In the genomic region with DNA sequence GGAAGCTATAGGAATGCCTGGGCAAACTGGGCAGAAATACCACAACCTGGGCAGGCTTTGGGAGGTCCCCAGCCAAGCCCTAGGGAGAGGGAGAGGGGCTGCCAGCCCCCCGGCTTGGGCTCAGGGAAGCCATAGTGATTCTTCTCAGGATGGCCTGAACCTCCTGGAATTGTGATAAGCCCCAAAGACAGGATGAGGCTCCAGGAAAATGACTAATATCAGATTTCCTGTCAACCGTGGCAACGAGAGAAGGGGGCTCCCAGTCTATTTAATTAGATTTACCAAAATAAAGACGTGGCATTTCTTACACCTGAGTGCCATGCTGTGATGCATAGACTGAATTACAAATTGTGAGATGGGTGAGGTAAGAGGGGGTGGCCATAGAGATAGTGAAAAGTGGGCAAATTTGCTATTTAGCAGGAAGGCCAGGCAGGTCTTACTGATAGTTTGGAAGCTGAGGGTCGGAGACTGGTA, we compare ENCODE assay signal across 8 cellular contexts. TPM values are rescaled to one million over a fixed set of nuclear protein-coding genes. Genes with fewer than 3 reads are reported as not detected.
DNase-seq lines count a peak whose midpoint lies in the region; TF ChIP-seq lines count a peak whose summit lies in the region.

No MANE protein-coding gene starts in this region.

- H3K36me3 ChIP-seq in CD4-positive, alpha-beta memory T cell (ENCODE audit: insufficient read depth, low read length): no peaks in the 10 kb centered on the region
- H3K36me3 ChIP-seq in esophagus muscularis mucosa: no peaks in the 10 kb centered on the region

- intact Hi-C loops in CD4-positive, alpha-beta memory T cell (cut with micrococcal nuclease): loop anchor here (10.0 kb wide), 1 partner anchor 232 kb away; a partner anchor contains a TSS
- intact Hi-C loops in esophagus muscularis mucosa (cut with DNase I): no loop called here

- WGBS in esophagus muscularis mucosa: 21% methylated on average over 4 of the region's 5 CpGs

- DNase-seq in CD4-positive, alpha-beta memory T cell: no peak
- DNase-seq in RWPE1 (ENCODE audit: low spot score) (no peak), esophagus muscularis mucosa (ENCODE audit: extremely low spot score) (no peak), osteocyte (ENCODE audit: extremely low spot score, unreplicated experiment) (no peak), islet precursor cell (no peak), iPS-NIHi11 (ENCODE audit: low spot score) (no peak), GM19240 (ENCODE audit: insufficient read length, low spot score) (no peak)
- DNase-seq in activated effector memory CD4-positive, alpha-beta T cell treated with anti-CD3 and anti-CD28 coated beads, Interleukin-2, amount 50 U/mL, for 16 hours: no peak

- POLR2A ChIA-PET in CD4-positive, alpha-beta memory T cell (lab: Charles Lee; ENCODE audit: partially characterized antibody): interaction anchor here (1.0 to 1.8 kb wide), 2 partner anchors 9 to 20 kb away, joined by 3 to 6 read pairs; a partner anchor contains a TSS
- POLR2A ChIA-PET in RWPE1 (lab: Yijun Ruan, JAX; ENCODE audit: low non-redundant PET): no interaction called here

- no peaks in the 10 kb centered on the region for H3K36me3 Mint-ChIP-seq in CD4-positive, alpha-beta memory T cell
- no peaks in the 10 kb centered on the region for H3K36me3 Mint-ChIP-seq in osteocyte (ENCODE audit: unreplicated experiment)

- H3K27me3 ChIP-seq in CD4-positive, alpha-beta memory T cell (ENCODE audit: insufficient read depth, low read length): no peaks in the 10 kb centered on the region
- H3K27me3 ChIP-seq in esophagus muscularis mucosa: no peaks in the 10 kb centered on the region

- H3K9me3 Mint-ChIP-seq in CD4-positive, alpha-beta memory T cell: peaks cover 0 to 2% (median 0%) of the 10 kb centered on the region in 8 donors
- H3K9me3 Mint-ChIP-seq in osteocyte (ENCODE audit: unreplicated experiment): no peaks in the 10 kb centered on the region

- no peak for TF ChIP-seq EP300 in esophagus muscularis mucosa (IDR thresholded peaks at IDR 0.05)

- TF ChIP-seq POLR2A in esophagus muscularis mucosa (IDR thresholded peaks at IDR 0.05; ENCODE audit: low read depth): no peak

- H3K27me3 Mint-ChIP-seq in CD4-positive, alpha-beta memory T cell: peaks cover 0 to 2% of the 10 kb centered on the region in 2 donors
- H3K27me3 Mint-ChIP-seq in osteocyte (ENCODE audit: unreplicated experiment): no peaks in the 10 kb centered on the region

- no peaks in the 10 kb centered on the region for H3K9me3 ChIP-seq in CD4-positive, alpha-beta memory T cell (ENCODE audit: control insufficient read depth in 1 of 2, low read length in 2 of 2)
- no peaks in the 10 kb centered on the region for H3K9me3 ChIP-seq in esophagus muscularis mucosa

- H3K4me3 ChIP-seq in CD4-positive, alpha-beta memory T cell (ENCODE audit: low read length in 2 of 2): peak overlapping the region; percentile 58 to 67
- H3K4me3 ChIP-seq in esophagus muscularis mucosa: peak overlapping the region; percentile 69 to 84 (median 80)

- H3K4me3 Mint-ChIP-seq in CD4-positive, alpha-beta memory T cell: peak overlapping the region; percentile 76 to 89 (median 86)
- peak overlapping the region; percentile 71 for H3K4me3 Mint-ChIP-seq in osteocyte (ENCODE audit: unreplicated experiment)

- TF ChIP-seq CTCF in RWPE1 (conservative IDR thresholded peaks at IDR 0.05; ENCODE audit: low read depth) (no peak), esophagus muscularis mucosa (IDR thresholded peaks at IDR 0.05) (no peak), osteocyte (IDR thresholded peaks at IDR 0.05) (no peak)

- H3K4me1 ChIP-seq in CD4-positive, alpha-beta memory T cell (ENCODE audit: insufficient read depth, low read length): peaks cover 11% of the 10 kb centered on the region
- peaks cover 19 to 34% (median 26%) of the 10 kb centered on the region in 4 donors for H3K4me1 ChIP-seq in esophagus muscularis mucosa

- H3K4me1 Mint-ChIP-seq in CD4-positive, alpha-beta memory T cell: peaks cover 8 to 19% (median 15%) of the 10 kb centered on the region in 4 donors
- peaks cover 13% of the 10 kb centered on the region for H3K4me1 Mint-ChIP-seq in osteocyte (ENCODE audit: unreplicated experiment)

- peak overlapping the region; percentile 54 for H3K27ac ChIP-seq in CD4-positive, alpha-beta memory T cell (ENCODE audit: low read depth, low read length)
- H3K27ac ChIP-seq in RWPE1: peak overlapping the region; percentile 75
- peak overlapping the region; percentile 92 to 98 (median 98) for H3K27ac ChIP-seq in esophagus muscularis mucosa (replicated peaks in 1 of 4)

- peak overlapping the region in 6 of 7 donors; percentile 42 to 89 (median 80) for H3K27ac Mint-ChIP-seq in CD4-positive, alpha-beta memory T cell
- H3K27ac Mint-ChIP-seq in osteocyte (ENCODE audit: unreplicated experiment): peak overlapping the region; percentile 90

- CTCF ChIA-PET in CD4-positive, alpha-beta memory T cell (lab: Charles Lee; ENCODE audit: partially characterized antibody): no interaction called here
- CTCF ChIA-PET in RWPE1 (lab: Yijun Ruan, JAX): interaction anchor here (0.9 kb wide), 1 partner anchor 948 kb away, joined by 3 read pairs; no protein-coding TSS in a partner anchor

RNA-seq across cellular contexts. Expression of a gene that starts 20.4 kb away (rescaled TPM):
- 10 to 100 TPM; 15.6 to 16.2 TPM for total RNA-seq in CD4-positive, alpha-beta memory T cell
- polyA plus RNA-seq in CD4-positive, alpha-beta memory T cell: 1 to 10 TPM; 1.1 to 7.1 TPM
- total RNA-seq in esophagus muscularis mucosa (100 to 1,000 TPM; 162 to 270 (median 219) TPM), osteocyte (484 and 511 TPM in 2 replicates)

RNA-seq across cellular contexts. Expression of a gene that starts 56.8 kb away (rescaled TPM):
- 100 to 1,000 TPM; 141 to 160 TPM for total RNA-seq in CD4-positive, alpha-beta memory T cell
- polyA plus RNA-seq in CD4-positive, alpha-beta memory T cell: 10 to 100 TPM; 11.0 to 30.0 TPM
- 1 to 10 TPM; 5.1 to 9.3 (median 8.4) TPM for total RNA-seq in esophagus muscularis mucosa
- total RNA-seq in osteocyte: 3.1 and 4.0 TPM in 2 replicates

Comparison
In these comparisons a context has a peak if more than half of its experiments do, and no peak if none do; other contexts are left out.
1. RNA of a gene that starts 20.4 kb away (total RNA-seq): 484 to 511 TPM in osteocyte and 162 to 270 TPM in esophagus muscularis mucosa; 15.6 to 16.2 TPM in CD4-positive, alpha-beta memory T cell; every median in the first group is over 4 times any median in the second.
2. RNA of a gene that starts 56.8 kb away (total RNA-seq): 141 to 160 TPM in CD4-positive, alpha-beta memory T cell; 5.1 to 9.3 TPM in esophagus muscularis mucosa and 3.1 to 4.0 TPM in osteocyte; every median in the first group is over 10 times any median in the second.
3. Peak in every context shown above with its lines, with median percentiles within 50 percentile points of each other: H3K27ac ChIP-seq.